In genomic region chr12:34354239-34355200, GRCh38 we compare ENCODE assay signal across 26 cellular contexts.
"Had no signal": no experiment of that assay in that cellular context is flagged by ENCODE, and none has a peak within 500 bp of the region (broad histone marks: within the 10 kb centered on the region; RNA-seq: fewer than 3 reads in every experiment).

No MANE protein-coding gene starts in this region.

- H3K27ac ChIP-seq: body of pancreas, cardiac muscle cell, esophagus squamous epithelium, gastrocnemius medialis, left ventricle myocardium inferior, neural progenitor cell, sigmoid colon, thoracic aorta, VCaP had no signal

- H3K9me3 Mint-ChIP-seq: activated naive CD8-positive, alpha-beta T cell treated with anti-CD3 and anti-CD28 coated beads, Interleukin-2, amount 50 U/mL, for 24 hours; activated T-helper 1 cell treated with anti-CD3 and anti-CD28 coated beads, Interleukin-12 subunit alpha, Interleukin-12 subunit beta, Interleukin-2, Interleukin-4 antibody, amounts not matched to agents 30 ng/mL and 10 ng/mL and 1 ng/mL, durations not matched to agents 14 hours and 24 hours and 36 hours; mesothelial cell of epicardium; type B pancreatic cell had no signal

- H3K4me3 ChIP-seq: body of pancreas, cardiac muscle cell, esophagus squamous epithelium, gastrocnemius medialis, left ventricle myocardium inferior, neural progenitor cell, sigmoid colon, thoracic aorta had no signal

- ATAC-seq: activated CD8-positive, alpha-beta T cell treated with anti-CD3 and anti-CD28 coated beads for 36 hours; activated naive CD8-positive, alpha-beta T cell treated with anti-CD3 and anti-CD28 coated beads, Interleukin-2, amount 50 U/mL, for 24 hours; body of pancreas; gastrocnemius medialis; naive thymus-derived CD8-positive, alpha-beta T cell had no signal

- H3K9me3 ChIP-seq: gastrocnemius medialis had no signal

- H3K36me3 ChIP-seq: cardiac muscle cell, esophagus squamous epithelium, gastrocnemius medialis, left ventricle myocardium inferior, neural progenitor cell, sigmoid colon, thoracic aorta had no signal

- H3K9ac ChIP-seq: neural progenitor cell had no signal

- H3K36me3 Mint-ChIP-seq: mesothelial cell of epicardium; naive thymus-derived CD8-positive, alpha-beta T cell; neural progenitor cell; type B pancreatic cell had no signal

- DNase-seq: activated CD4-positive, alpha-beta T cell treated with anti-CD3 and anti-CD28 coated beads, Interleukin-2, amount 10 ng/mL, durations not matched to agents 7 days and 5 days; activated CD4-positive, CD25-positive, alpha-beta regulatory T cell treated with anti-CD3 and anti-CD28 coated beads, Interleukin-2, amount 50 U/mL, for 72 hours; activated CD8-positive, alpha-beta T cell treated with anti-CD3 and anti-CD28 coated beads for 36 hours; activated gamma-delta T cell; activated naive CD4-positive, alpha-beta T cell treated with anti-CD3 and anti-CD28 coated beads, Interleukin-2, amount 50 U/mL, for 16 hours; activated naive CD8-positive, alpha-beta T cell treated with anti-CD3 and anti-CD28 coated beads, Interleukin-2, amount 50 U/mL, for 24 hours; anterior cingulate cortex; body of pancreas; cortex of kidney; endodermal cell; esophagus squamous epithelium; gastrocnemius medialis; hypothalamus; left ventricle myocardium inferior; naive thymus-derived CD8-positive, alpha-beta T cell; sigmoid colon; stimulated activated CD4-positive, alpha-beta T cell treated with anti-CD3 and anti-CD28 coated beads, Interleukin-2, amount 100 ng/mL, for 48 hours; stimulated activated CD8-positive, alpha-beta memory T cell treated with anti-CD3 and anti-CD28 coated beads, Interleukin-4, amount 100 ng/mL, for 48 hours; stimulated activated naive CD4-positive, alpha-beta T cell had no signal

- H3K27me3 ChIP-seq: body of pancreas, cardiac muscle cell, gastrocnemius medialis, neural progenitor cell had no signal

- H3K27me3 Mint-ChIP-seq: activated CD4-positive, alpha-beta T cell treated with anti-CD3 and anti-CD28 coated beads, Interleukin-2, amount 10 ng/mL, durations not matched to agents 7 days and 5 days; activated CD8-positive, alpha-beta T cell treated with anti-CD3 and anti-CD28 coated beads for 36 hours; activated naive CD8-positive, alpha-beta T cell treated with anti-CD3 and anti-CD28 coated beads, Interleukin-2, amount 50 U/mL, for 24 hours; naive thymus-derived CD8-positive, alpha-beta T cell; type B pancreatic cell had no signal

- H3K4me3 Mint-ChIP-seq: activated CD4-positive, alpha-beta T cell treated with anti-CD3 and anti-CD28 coated beads, Interleukin-2, amount 10 ng/mL, durations not matched to agents 7 days and 5 days; activated CD8-positive, alpha-beta T cell treated with anti-CD3 and anti-CD28 coated beads for 36 hours; activated naive CD8-positive, alpha-beta T cell treated with anti-CD3 and anti-CD28 coated beads, Interleukin-2, amount 50 U/mL, for 24 hours; activated T-helper 1 cell treated with anti-CD3 and anti-CD28 coated beads, Interleukin-12 subunit alpha, Interleukin-12 subunit beta, Interleukin-2, Interleukin-4 antibody, amounts not matched to agents 30 ng/mL and 10 ng/mL and 1 ng/mL, durations not matched to agents 14 hours and 24 hours and 36 hours; endodermal cell; mesothelial cell of epicardium; naive thymus-derived CD8-positive, alpha-beta T cell; neural progenitor cell; type B pancreatic cell had no signal

- H3K4me1 ChIP-seq: body of pancreas, esophagus squamous epithelium, gastrocnemius medialis, left ventricle myocardium inferior, neural progenitor cell, sigmoid colon had no signal

- H3K4me1 Mint-ChIP-seq: activated CD4-positive, alpha-beta T cell treated with anti-CD3 and anti-CD28 coated beads, Interleukin-2, amount 10 ng/mL, durations not matched to agents 7 days and 5 days; activated naive CD8-positive, alpha-beta T cell treated with anti-CD3 and anti-CD28 coated beads, Interleukin-2, amount 50 U/mL, for 24 hours; endodermal cell; mesothelial cell of epicardium; naive thymus-derived CD8-positive, alpha-beta T cell; neural progenitor cell had no signal

- H3K27ac Mint-ChIP-seq: activated CD4-positive, alpha-beta T cell treated with anti-CD3 and anti-CD28 coated beads, Interleukin-2, amount 10 ng/mL, durations not matched to agents 7 days and 5 days; activated CD8-positive, alpha-beta T cell treated with anti-CD3 and anti-CD28 coated beads for 36 hours; activated naive CD8-positive, alpha-beta T cell treated with anti-CD3 and anti-CD28 coated beads, Interleukin-2, amount 50 U/mL, for 24 hours; activated T-helper 1 cell treated with anti-CD3 and anti-CD28 coated beads, Interleukin-12 subunit alpha, Interleukin-12 subunit beta, Interleukin-2, Interleukin-4 antibody, amounts not matched to agents 30 ng/mL and 10 ng/mL and 1 ng/mL, durations not matched to agents 14 hours and 24 hours and 36 hours; endodermal cell; mesothelial cell of epicardium; naive thymus-derived CD8-positive, alpha-beta T cell; neural progenitor cell; type B pancreatic cell had no signal
